ENCODE assay signal across 9 cellular contexts in genomic region chr19:6811906-6812305, GRCh38. TPM values are rescaled to one million over a fixed set of nuclear protein-coding genes. Genes with fewer than 3 reads are reported as not detected.
DNase-seq lines count a peak whose midpoint lies in the region; ATAC-seq, FAIRE-seq and TF ChIP-seq lines count a peak whose summit lies in the region.
"Had no signal": no experiment of that assay in that cellular context is flagged by ENCODE, and none has a peak within 500 bp of the region (broad histone marks: within the 10 kb centered on the region; RNA-seq: fewer than 3 reads in every experiment).

No MANE protein-coding gene starts in this region.

- H3K4me3 Mint-ChIP-seq in T-helper 2 cell treated with Interferon-gamma antibody and Interleukin-4, amounts not matched to agents 5 μg/mL and 100 μg/mL, for 36 hours, result no peak overlapping the region
- H3K4me3 Mint-ChIP-seq: IgD-negative memory B cell had no signal

- H3K27me3 ChIP-seq in neutrophil, result no peaks in the 10 kb centered on the region

- H3K27ac Mint-ChIP-seq in T-helper 2 cell treated with Interferon-gamma antibody and Interleukin-4, amounts not matched to agents 5 μg/mL and 100 μg/mL, for 36 hours, result no peak overlapping the region

- H3K4me1 Mint-ChIP-seq in T-helper 2 cell treated with Interferon-gamma antibody and Interleukin-4, amounts not matched to agents 5 μg/mL and 100 μg/mL, for 36 hours (ENCODE audit: low read depth), result peaks cover 43% of the 10 kb centered on the region

- peak overlapping the region; percentile 31 for H3K27ac ChIP-seq in neutrophil

- ATAC-seq in GM19035 (IDR thresholded peaks at IDR 0.05; ENCODE audit: unreplicated experiment), result no peak

- no peak for TF ChIP-seq CTCF in neutrophil (IDR thresholded peaks at IDR 0.05)

- H3K36me3 ChIP-seq in neutrophil, result peaks cover 26% of the 10 kb centered on the region

- no peaks in the 10 kb centered on the region for H3K9me3 ChIP-seq in neutrophil

- H3K36me3 Mint-ChIP-seq in T-helper 2 cell treated with Interferon-gamma antibody and Interleukin-4, amounts not matched to agents 5 μg/mL and 100 μg/mL, for 36 hours (ENCODE audit: low read depth), result peaks cover 51% of the 10 kb centered on the region

- DNase-seq in GM12891 (ENCODE audit: insufficient read length, low spot score) (no peak), NCI-H226 (peak; percentile 71), cerebellar cortex (ENCODE audit: low spot score) (peak; percentile 46), anterior cingulate cortex (lab: John Stamatoyannopoulos, UW) (no peak), cerebellar nuclear complex (lab: John Stamatoyannopoulos, UW) (no peak)
- no peak for DNase-seq in T-helper 2 cell treated with Interferon-gamma antibody and Interleukin-4, amounts not matched to agents 5 μg/mL and 100 μg/mL, for 36 hours (ENCODE audit: low spot score)

- H3K9me3 Mint-ChIP-seq in T-helper 2 cell treated with Interferon-gamma antibody and Interleukin-4, amounts not matched to agents 5 μg/mL and 100 μg/mL, for 36 hours, result peaks cover 9% of the 10 kb centered on the region
- H3K9me3 Mint-ChIP-seq: IgD-negative memory B cell had no signal

- TF ChIP-seq POLR2A in GM12891 (IDR thresholded peaks at IDR 0.05; ENCODE audit: low read depth, low read length), result no peak

- no peaks in the 10 kb centered on the region for H3K27me3 Mint-ChIP-seq in T-helper 2 cell treated with Interferon-gamma antibody and Interleukin-4, amounts not matched to agents 5 μg/mL and 100 μg/mL, for 36 hours (ENCODE audit: low read depth)
- H3K27me3 Mint-ChIP-seq: IgD-negative memory B cell had no signal

- peaks cover 18 to 41% of the 10 kb centered on the region in 2 experiments for H3K4me1 ChIP-seq in neutrophil (ENCODE audit: control insufficient read depth in 1 of 2, insufficient read depth in 1 of 2, low read depth in 1 of 2, low read length in 1 of 2)

- H3K4me3 ChIP-seq in neutrophil (ENCODE audit: low read depth in 1 of 2, low read length in 1 of 2), result no peak overlapping the region

- FAIRE-seq in GM12891 (lab: Jason Lieb, UNC), result peak; percentile 85

TF ChIP-seq in GM12891, 5 proteins besides CTCF, POLR2A, EP300 and RAD21:
- TF ChIP-seq PAX5 (IDR thresholded peaks at IDR 0.05; ENCODE audit: insufficient read depth, low read length, severe bottlenecking) (no peak), POLR2AphosphoS5 (IDR thresholded peaks at IDR 0.05; ENCODE audit: low read depth, low read length) (no peak), POU2F2 (IDR thresholded peaks at IDR 0.05; ENCODE audit: low read depth, low read length) (no peak), SPI1 (IDR thresholded peaks at IDR 0.05; ENCODE audit: low read depth, low read length) (no peak), TAF1 (IDR thresholded peaks at IDR 0.05; ENCODE audit: low read depth, low read length) (no peak)

RNA-seq across cellular contexts. Expression of gene VAV1, which starts 39.4 kb away (rescaled TPM):
- polyA plus RNA-seq in GM12891 (2012; ENCODE audit: low read depth, missing spikeins), result 41.2 TPM

RNA-seq across cellular contexts. Expression of gene SH2D3A, which starts 44.7 kb away (rescaled TPM):
- 6.5 TPM for polyA plus RNA-seq in GM12891 (2012; ENCODE audit: low read depth, missing spikeins)

Comparison
In these comparisons a context has a peak if more than half of its experiments do, and no peak if none do; other contexts are left out.
1. DNase-seq: peak in NCI-H226 (single experiment) and cerebellar cortex (single experiment); none in GM12891 (single experiment), anterior cingulate cortex (0 of 58), cerebellar nuclear complex (0 of 2) and T-helper 2 cell treated with Interferon-gamma antibody and Interleukin-4, amounts not matched to agents 5 μg/mL and 100 μg/mL, for 36 hours (single experiment).